In genomic region chr1:42165511-42166210, GRCh38 we compare ENCODE assay signal across 9 cellular contexts. TPM values are rescaled to one million over a fixed set of nuclear protein-coding genes. Genes with fewer than 3 reads are reported as not detected.
A peak's percentile ranks its signal among the peaks of the same experiment; 100 is the strongest.
DNase-seq lines count a peak whose midpoint lies in the region; ATAC-seq and TF ChIP-seq lines count a peak whose summit lies in the region.
"Had no signal": no experiment of that assay in that cellular context is flagged by ENCODE, and none has a peak within 500 bp of the region (broad histone marks: within the 10 kb centered on the region; RNA-seq: fewer than 3 reads in every experiment).

No MANE protein-coding gene starts in this region.

- POLR2A ChIA-PET in naive thymus-derived CD8-positive, alpha-beta T cell (lab: Charles Lee), result no interaction called here

- H3K9me3 ChIP-seq in HAP-1, result peaks cover 2% of the 10 kb centered on the region; the same call in 1 of the 2 replicates

- H3K27me3 ChIP-seq in HAP-1 (ENCODE audit: low read depth), result no peaks in the 10 kb centered on the region

- H3K36me3 Mint-ChIP-seq in progenitor cell of endocrine pancreas (ENCODE audit: insufficient read depth), result no peaks in the 10 kb centered on the region
- H3K36me3 Mint-ChIP-seq in naive thymus-derived CD8-positive, alpha-beta T cell, result peaks cover 2 to 6% (median 2%) of the 10 kb centered on the region in 3 donors

- TF ChIP-seq CTCF in epithelial cell of esophagus (IDR thresholded peaks at IDR 0.05; ENCODE audit: insufficient read depth, low read depth, low read length, missing control alignments) (no peak), progenitor cell of endocrine pancreas (IDR thresholded peaks at IDR 0.05; ENCODE audit: unreplicated experiment) (no peak)

- peaks cover 5% of the 10 kb centered on the region for H3K4me1 Mint-ChIP-seq in progenitor cell of endocrine pancreas (ENCODE audit: low read depth)
- H3K4me1 Mint-ChIP-seq in naive thymus-derived CD8-positive, alpha-beta T cell, result peaks cover 0 to 5% (median 2%) of the 10 kb centered on the region in 4 donors

- in situ Hi-C loops in HAP-1 (cut with MboI; ENCODE audit: low sequenced_read_pairs), result no loop called here

- H3K4me3 ChIP-seq in HAP-1 (no peak overlapping the region), epithelial cell of esophagus (ENCODE audit: low read length) (no peak overlapping the region)

- peaks cover 7% of the 10 kb centered on the region for H3K27me3 Mint-ChIP-seq in progenitor cell of endocrine pancreas
- peaks cover 3 to 29% (median 15%) of the 10 kb centered on the region in 5 donors for H3K27me3 Mint-ChIP-seq in naive thymus-derived CD8-positive, alpha-beta T cell

- DNase-seq in HAP-1 (ENCODE audit: low spot score in 2 of 2), result peak; percentile 42 to 84
- peak; percentile 55 to 75 for DNase-seq in NCI-H526 (lab: John Stamatoyannopoulos, UW)
- peak; percentile 96 for DNase-seq in epithelial cell of esophagus (ENCODE audit: low read depth)
- DNase-seq in progenitor cell of endocrine pancreas (ENCODE audit: low spot score, unreplicated experiment), result no peak
- no peak for DNase-seq in naive thymus-derived CD8-positive, alpha-beta T cell
- no peak for DNase-seq in activated naive CD4-positive, alpha-beta T cell treated with Interleukin-2 at 50 U/mL for 16 hours
- DNase-seq: NCI-H1048 had no signal

- peak overlapping the region; percentile 1 for H3K27ac Mint-ChIP-seq in progenitor cell of endocrine pancreas
- H3K27ac Mint-ChIP-seq in naive thymus-derived CD8-positive, alpha-beta T cell, result peak overlapping the region in 1 of 10 donors; percentile 23

- H3K4me1 ChIP-seq in HAP-1, result no peaks in the 10 kb centered on the region

- H3K9me3 Mint-ChIP-seq in progenitor cell of endocrine pancreas (ENCODE audit: low read depth), result peaks cover 2% of the 10 kb centered on the region
- H3K9me3 Mint-ChIP-seq in naive thymus-derived CD8-positive, alpha-beta T cell, result peaks cover 0 to 9% (median 7%) of the 10 kb centered on the region in 9 donors

- no peaks in the 10 kb centered on the region for H3K36me3 ChIP-seq in HAP-1 (replicated peaks)

- no peak for ATAC-seq in naive thymus-derived CD8-positive, alpha-beta T cell
- ATAC-seq in GM21515 (IDR thresholded peaks at IDR 0.05; ENCODE audit: unreplicated experiment), result no peak
- no peak for ATAC-seq in HG03039 (IDR thresholded peaks at IDR 0.05; ENCODE audit: unreplicated experiment)

- H3K4me3 Mint-ChIP-seq in progenitor cell of endocrine pancreas (ENCODE audit: low read depth), result no peak overlapping the region
- H3K4me3 Mint-ChIP-seq in naive thymus-derived CD8-positive, alpha-beta T cell, result no peak overlapping the region

RNA-seq across cellular contexts. Expression of gene GUCA2A, which starts 1.1 kb away (rescaled TPM):
- not detected in 2 replicates for total RNA-seq in progenitor cell of endocrine pancreas
- not detected for total RNA-seq in naive thymus-derived CD8-positive, alpha-beta T cell
- not detected for polyA plus RNA-seq in naive thymus-derived CD8-positive, alpha-beta T cell

RNA-seq across cellular contexts. Expression of gene GUCA2B, which starts 12.5 kb away (rescaled TPM):
- total RNA-seq in progenitor cell of endocrine pancreas, result 0.89 and 1.3 TPM in 2 replicates
- not detected for total RNA-seq in naive thymus-derived CD8-positive, alpha-beta T cell
- not detected for polyA plus RNA-seq in naive thymus-derived CD8-positive, alpha-beta T cell

Comparison
In these comparisons a context has a peak if more than half of its experiments do, and no peak if none do; other contexts are left out.
1. DNase-seq: peak in HAP-1 (2 of 2), NCI-H526 (2 of 2) and epithelial cell of esophagus (single experiment); none in progenitor cell of endocrine pancreas (single experiment), naive thymus-derived CD8-positive, alpha-beta T cell (0 of 10) and activated naive CD4-positive, alpha-beta T cell treated with Interleukin-2 at 50 U/mL for 16 hours (single experiment).